15 cellular contexts compared by ENCODE assay signal in genomic region chr19:29610213-29610573, GRCh38. TPM values are rescaled to one million over a fixed set of nuclear protein-coding genes. Genes with fewer than 3 reads are reported as not detected.
DNase-seq lines count a peak whose midpoint lies in the region; ATAC-seq and TF ChIP-seq lines count a peak whose summit lies in the region.
"Had no signal": no experiment of that assay in that cellular context is flagged by ENCODE, and none has a peak within 500 bp of the region (broad histone marks: within the 10 kb centered on the region; RNA-seq: fewer than 3 reads in every experiment).

No MANE protein-coding gene starts in this region.

- no peak overlapping the region for H4K8ac ChIP-seq in neuronal stem cell (ENCODE audit: low read depth, low read length)

- H3K79me1 ChIP-seq in neuronal stem cell (ENCODE audit: low read depth, low read length) = peaks cover 4% of the 10 kb centered on the region

- no peak overlapping the region for H3K4ac ChIP-seq in neuronal stem cell (ENCODE audit: low read length)

- peaks cover 22% of the 10 kb centered on the region for H3K4me1 Mint-ChIP-seq in chondrocyte (ENCODE audit: low read depth)

- no peak overlapping the region for H2AFZ ChIP-seq in neuronal stem cell (ENCODE audit: low read length)
- H2AFZ ChIP-seq: PC-9 had no signal

- H3K36me3 Mint-ChIP-seq in chondrocyte (ENCODE audit: low read depth) = peaks cover 24% of the 10 kb centered on the region

- no peak overlapping the region for H3K4me3 Mint-ChIP-seq in chondrocyte (ENCODE audit: unreplicated experiment)
- H3K4me3 Mint-ChIP-seq: activated T-cell treated with anti-CD3 and anti-CD28 coated beads, Interleukin-2, amount 50 U/mL, for 24 hours had no signal

- H3K14ac ChIP-seq in neuronal stem cell (ENCODE audit: low read length) = no peak overlapping the region

- H2BK120ac ChIP-seq in neuronal stem cell (ENCODE audit: low read depth, low read length) = peak overlapping the region; percentile 69

- no peak overlapping the region for H4K91ac ChIP-seq in neuronal stem cell (ENCODE audit: low read depth, low read length, poor library complexity)

- H3K4me2 ChIP-seq in BLaER1 (peak overlapping the region; percentile 53), neuronal stem cell (ENCODE audit: insufficient read depth, low read length, poor library complexity, severe bottlenecking) (no peak overlapping the region)
- H3K4me2 ChIP-seq: PC-9 had no signal

- H4K20me1 ChIP-seq in BLaER1 = no peaks in the 10 kb centered on the region

- peaks cover 64% of the 10 kb centered on the region for H3K36me3 ChIP-seq in BLaER1
- peaks cover 42% of the 10 kb centered on the region for H3K36me3 ChIP-seq in HUES64 (ENCODE audit: insufficient read depth, low read length)
- peaks cover 23 to 60% of the 10 kb centered on the region in 2 donors for H3K36me3 ChIP-seq in neuronal stem cell (replicated peaks in 1 of 2; ENCODE audit: control insufficient read depth in 2 of 2, insufficient read depth in 2 of 2, low read length in 2 of 2)

- no peak overlapping the region for H3K23ac ChIP-seq in neuronal stem cell (ENCODE audit: low read depth, low read length, poor library complexity)

- H3K27ac ChIP-seq in BLaER1 = peak overlapping the region; percentile 51; the same call in 1 of the 2 replicates
- H3K27ac ChIP-seq in HUES64 (ENCODE audit: low read depth, low read length) = peak overlapping the region; percentile 18; the same call in 1 of the 2 replicates
- H3K27ac ChIP-seq in neuronal stem cell (replicated peaks; ENCODE audit: low read length) = no peak overlapping the region
- H3K27ac ChIP-seq: esophagus muscularis mucosa, PC-9 had no signal

- no peak overlapping the region for H2BK15ac ChIP-seq in neuronal stem cell (ENCODE audit: low read length)

- 94% methylated on average over 22 of the region's 22 CpGs for WGBS in HUES64
- no CpG with 5 or more reads among the region's 22 CpGs for WGBS in neuronal stem cell (ENCODE audit: extremely low coverage in 2 of 2, insufficient read length in 2 of 2, insufficient replicate concordance in 1 of 2), 2 donors

- ATAC-seq in GM19467 (IDR thresholded peaks at IDR 0.05; ENCODE audit: unreplicated experiment) = no peak

- no peak overlapping the region for H3K4me3 ChIP-seq in BLaER1
- H3K4me3 ChIP-seq in HUES64 (ENCODE audit: low read length) = no peak overlapping the region
- H3K4me3 ChIP-seq in neuronal stem cell (ENCODE audit: low read length in 2 of 2) = no peak overlapping the region
- H3K4me3 ChIP-seq: esophagus muscularis mucosa, gastroesophageal sphincter, PC-9 had no signal

- no peak overlapping the region for H3K27ac Mint-ChIP-seq in chondrocyte (ENCODE audit: unreplicated experiment)
- H3K27ac Mint-ChIP-seq: nephron, progenitor cell of endocrine pancreas had no signal

- H3K27me3 ChIP-seq in BLaER1 (no peaks in the 10 kb centered on the region), HUES64 (ENCODE audit: insufficient read depth, low read length) (no peaks in the 10 kb centered on the region), neuronal stem cell (ENCODE audit: control insufficient read depth in 3 of 3, insufficient read depth in 3 of 3, low read depth in 1 of 3, low read length in 3 of 3) (no peaks in the 10 kb centered on the region)
- H3K27me3 ChIP-seq: esophagus muscularis mucosa, gastroesophageal sphincter had no signal

- H3K4me1 ChIP-seq in BLaER1 = peaks cover 54% of the 10 kb centered on the region
- H3K4me1 ChIP-seq in HUES64 (ENCODE audit: insufficient read depth, low read length) = no peaks in the 10 kb centered on the region
- peaks cover 2% of the 10 kb centered on the region in 2 donors for H3K4me1 ChIP-seq in neuronal stem cell (ENCODE audit: control insufficient read depth in 2 of 2, insufficient read depth in 1 of 2, low read depth in 1 of 2, low read length in 2 of 2)

- H2BK12ac ChIP-seq in neuronal stem cell (ENCODE audit: low read length) = no peak overlapping the region

- H2BK5ac ChIP-seq in neuronal stem cell (ENCODE audit: low read length) = peak overlapping the region; percentile 7

- H3K9ac ChIP-seq in BLaER1 (peak overlapping the region; percentile 45; the same call in 1 of the 2 replicates), HUES64 (ENCODE audit: low read depth, low read length) (no peak overlapping the region), neuronal stem cell (ENCODE audit: low read depth, low read length, poor library complexity) (no peak overlapping the region)

- H3K18ac ChIP-seq in neuronal stem cell (ENCODE audit: low read length) = no peak overlapping the region

- TF ChIP-seq CTCF in chondrocyte (IDR thresholded peaks at IDR 0.05) = no peak

- H3K27me3 Mint-ChIP-seq in chondrocyte (ENCODE audit: low read depth) = no peaks in the 10 kb centered on the region
- H3K27me3 Mint-ChIP-seq: activated T-cell treated with anti-CD3 and anti-CD28 coated beads, Interleukin-2, amount 50 U/mL, for 24 hours; progenitor cell of endocrine pancreas had no signal

- H2AK5ac ChIP-seq in neuronal stem cell (ENCODE audit: low read depth, low read length) = peak overlapping the region; percentile 33

- peak; percentile 91 for DNase-seq in chondrocyte (ENCODE audit: low spot score)
- no peak for DNase-seq in neuronal stem cell (ENCODE audit: low spot score)
- no peak for DNase-seq in NCI-H510A treated with DMSO at 0.1 percent for 48 hours (lab: John Stamatoyannopoulos, UW)
- DNase-seq in stimulated activated naive CD4-positive, alpha-beta T cell treated with Interleukin-2 at 50 U/mL for 16 hours (lab: John Stamatoyannopoulos, UW) = no peak
- no peak for DNase-seq in DMS79 treated with DMSO at 0.1 percent for 48 hours (lab: John Stamatoyannopoulos, UW)

- no peaks in the 10 kb centered on the region for H3K9me3 Mint-ChIP-seq in chondrocyte (ENCODE audit: low read depth)
- H3K9me3 Mint-ChIP-seq: activated T-cell treated with anti-CD3 and anti-CD28 coated beads, Interleukin-2, amount 50 U/mL, for 24 hours; nephron had no signal

- H3K9me3 ChIP-seq in BLaER1 (no peaks in the 10 kb centered on the region), HUES64 (ENCODE audit: insufficient read depth, low read depth, low read length) (no peaks in the 10 kb centered on the region), neuronal stem cell (replicated peaks in 1 of 2; ENCODE audit: control insufficient read depth in 2 of 2, insufficient read depth in 1 of 2, low read depth in 1 of 2, low read length in 2 of 2) (peaks cover 0 to 1% of the 10 kb centered on the region in 2 donors)
- H3K9me3 ChIP-seq: esophagus muscularis mucosa, gastroesophageal sphincter had no signal

RNA-seq across cellular contexts. Expression of gene POP4, which starts 4.1 kb away (rescaled TPM):
- 53.3 TPM for polyA plus RNA-seq in HUES64 (2013, experiment 1 of 2)
- 65.2 TPM for polyA plus RNA-seq in HUES64 (2013, experiment 2 of 2)
- total RNA-seq in chondrocyte = 49.0 to 71.1 TPM (median 49.4 TPM) in 3 replicates
- 56.9 TPM for polyA plus RNA-seq in neuronal stem cell (2013, experiment 1 of 2)
- 56.6 TPM for polyA plus RNA-seq in neuronal stem cell (2013, experiment 2 of 2)

RNA-seq across cellular contexts. Expression of gene PLEKHF1, which starts 55.1 kb away (rescaled TPM):
- 3.9 TPM for polyA plus RNA-seq in HUES64 (2013, experiment 1 of 2)
- polyA plus RNA-seq in HUES64 (2013, experiment 2 of 2) = 5.1 TPM
- total RNA-seq in chondrocyte = 10.1 to 29.4 TPM (median 28.6 TPM) in 3 replicates
- 1.0 TPM for polyA plus RNA-seq in neuronal stem cell (2013, experiment 1 of 2)
- polyA plus RNA-seq in neuronal stem cell (2013, experiment 2 of 2) = 0.96 TPM
- total RNA-seq: A673 had no signal
